13 cellular contexts compared by ENCODE assay signal in genomic region chr20:53898558-53898931, GRCh38.
DNase-seq lines count a peak whose midpoint lies in the region; ATAC-seq and TF ChIP-seq lines count a peak whose summit lies in the region.
"Had no signal": no experiment of that assay in that cellular context is flagged by ENCODE, and none has a peak within 500 bp of the region (broad histone marks: within the 10 kb centered on the region; RNA-seq: fewer than 3 reads in every experiment).

No MANE protein-coding gene starts in this region.

- no peak for TF ChIP-seq POLR2A in HCT116 (IDR thresholded peaks at IDR 0.05; ENCODE audit: borderline replicate concordance, extremely low read depth, insufficient read depth, insufficient read length)

- no peak for TF ChIP-seq CTCF in HCT116 (IDR thresholded peaks at IDR 0.05 in 2 of 3, conservative IDR thresholded peaks at IDR 0.05 in 1 of 3; ENCODE audit: borderline replicate concordance in 1 of 3, insufficient read depth in 1 of 3, low read depth in 2 of 3, low read length in 2 of 3)

- no peak overlapping the region for H3K4me3 Mint-ChIP-seq in CD4-positive, CD25-positive, alpha-beta regulatory T cell
- H3K4me3 Mint-ChIP-seq in activated T-helper 2 cell treated with anti-CD3 and anti-CD28 coated beads, Interferon-gamma antibody, Interleukin-2, Interleukin-4, amounts not matched to agents 10 μg/mL and 5 μg/mL and 100 μg/mL, durations not matched to agents 14 hours and 24 hours and 36 hours (ENCODE audit: low read depth) = no peak overlapping the region

- H3K27ac ChIP-seq in CD4-positive, CD25-positive, alpha-beta regulatory T cell (ENCODE audit: insufficient read depth, low read length, poor library complexity, severe bottlenecking) = no peak overlapping the region
- H3K27ac ChIP-seq in HCT116 (ENCODE audit: low read depth, low read length) = no peak overlapping the region
- peak overlapping the region; percentile 83 for H3K27ac ChIP-seq in mesendoderm (ENCODE audit: low read depth, low read length)

- H3K27me3 ChIP-seq in CD4-positive, CD25-positive, alpha-beta regulatory T cell (ENCODE audit: control insufficient read depth, insufficient read depth, low read length) = no peaks in the 10 kb centered on the region
- H3K27me3 ChIP-seq in HCT116 (ENCODE audit: insufficient read depth, low read length) = no peaks in the 10 kb centered on the region
- H3K27me3 ChIP-seq in mesendoderm (ENCODE audit: insufficient read depth, low read length, poor library complexity) = no peaks in the 10 kb centered on the region

- peak overlapping the region; percentile 66 for H2AFZ ChIP-seq in HCT116 (ENCODE audit: low read depth, low read length, poor library complexity, severe bottlenecking)

- H3K4ac ChIP-seq in mesendoderm (ENCODE audit: low read depth, low read length) = no peak overlapping the region

- no peak overlapping the region for H2AK5ac ChIP-seq in mesendoderm (ENCODE audit: low read length)

- WGBS in mesendoderm (ENCODE audit: extremely low coverage, insufficient coverage, low lambda C conversion rate) = no CpG with 5 or more reads among the region's 8 CpGs

- peaks cover 7 to 41% (median 31%) of the 10 kb centered on the region in 4 donors for H3K4me1 Mint-ChIP-seq in CD4-positive, CD25-positive, alpha-beta regulatory T cell
- peaks cover 59% of the 10 kb centered on the region for H3K4me1 Mint-ChIP-seq in activated T-helper 2 cell treated with anti-CD3 and anti-CD28 coated beads, Interferon-gamma antibody, Interleukin-2, Interleukin-4, amounts not matched to agents 10 μg/mL and 5 μg/mL and 100 μg/mL, durations not matched to agents 14 hours and 24 hours and 36 hours (ENCODE audit: low read depth)

- no peak overlapping the region for H2BK120ac ChIP-seq in mesendoderm (ENCODE audit: low read depth, low read length)

- H2BK15ac ChIP-seq in mesendoderm (replicated peaks; ENCODE audit: low read depth) = no peak overlapping the region

- POLR2A ChIA-PET in HCT116 (lab: Charles Lee) = no interaction called here

- peak overlapping the region; percentile 38 for H3K56ac ChIP-seq in mesendoderm (ENCODE audit: low read length)

- peak overlapping the region; percentile 41 for H3K18ac ChIP-seq in mesendoderm (ENCODE audit: low read length)

- H3K9me2 ChIP-seq in HCT116 (ENCODE audit: insufficient read depth) = no peaks in the 10 kb centered on the region

- no TSS peak for BruUV-seq in HCT116 (replicated peaks; lab: Mats Ljungman, UMichigan)

- H3K27me3 Mint-ChIP-seq in CD4-positive, CD25-positive, alpha-beta regulatory T cell = no peaks in the 10 kb centered on the region
- no peaks in the 10 kb centered on the region for H3K27me3 Mint-ChIP-seq in activated T-helper 2 cell treated with anti-CD3 and anti-CD28 coated beads, Interferon-gamma antibody, Interleukin-2, Interleukin-4, amounts not matched to agents 10 μg/mL and 5 μg/mL and 100 μg/mL, durations not matched to agents 14 hours and 24 hours and 36 hours (ENCODE audit: low read depth)

- no peak overlapping the region for H3K9ac ChIP-seq in HCT116 (ENCODE audit: low read length)
- H3K9ac ChIP-seq in mesendoderm (ENCODE audit: low read length) = no peak overlapping the region

- H4K8ac ChIP-seq in mesendoderm (ENCODE audit: low read depth, low read length) = no peak overlapping the region

- peaks cover 12% of the 10 kb centered on the region for H3K4me1 ChIP-seq in CD4-positive, CD25-positive, alpha-beta regulatory T cell (ENCODE audit: control insufficient read depth, insufficient read depth, low read length, poor library complexity, severe bottlenecking)
- H3K4me1 ChIP-seq in HCT116 (ENCODE audit: control insufficient read depth in 1 of 2, insufficient read depth in 2 of 2, low read length in 2 of 2) (peaks cover 6 to 31% of the 10 kb centered on the region in 2 experiments), mesendoderm (ENCODE audit: control insufficient read depth, low read depth, low read length) (peaks cover 10% of the 10 kb centered on the region)

- intact Hi-C loops in HCT116 (cut with micrococcal nuclease) = no loop called here
- intact Hi-C loops in activated T-helper 2 cell treated with anti-CD3 and anti-CD28 coated beads, Interferon-gamma antibody, Interleukin-2, Interleukin-4, amounts not matched to agents 10 μg/mL and 5 μg/mL and 100 μg/mL, durations not matched to agents 14 hours and 24 hours and 36 hours (cut with micrococcal nuclease) = no loop called here

- H3K4me3 ChIP-seq in CD4-positive, CD25-positive, alpha-beta regulatory T cell (ENCODE audit: low read depth, low read length) = no peak overlapping the region
- no peak overlapping the region for H3K4me3 ChIP-seq in HCT116 (replicated peaks in 1 of 2; ENCODE audit: low read depth in 1 of 2, low read length in 2 of 2)
- H3K4me3 ChIP-seq in mesendoderm (ENCODE audit: low read length) = no peak overlapping the region
- H3K4me3 ChIP-seq: lung had no signal

- no peak for DNase-seq in CD4-positive, CD25-positive, alpha-beta regulatory T cell
- DNase-seq in HCT116 (ENCODE audit: low read depth, low spot score) (no peak), mesendoderm (no peak), cerebellar cortex (ENCODE audit: low spot score) (no peak), NCI-H2081 (lab: John Stamatoyannopoulos, UW) (no peak)
- no peak for DNase-seq in activated T-helper 2 cell treated with anti-CD3 and anti-CD28 coated beads, Interferon-gamma antibody, Interleukin-2, Interleukin-4, amounts not matched to agents 10 μg/mL and 5 μg/mL and 100 μg/mL, durations not matched to agents 14 hours and 24 hours and 36 hours (ENCODE audit: low spot score)
- DNase-seq: effector CD4-positive, alpha-beta T cell; NCI-H748 treated with DMSO at 0.1 percent for 48 hours; posterior cingulate gyrus; stimulated activated CD4-positive, alpha-beta T cell treated with anti-CD3 and anti-CD28 coated beads, Interleukin-4, amount 100 ng/mL, for 24 hours had no signal

- H3K36me3 Mint-ChIP-seq in CD4-positive, CD25-positive, alpha-beta regulatory T cell = no peaks in the 10 kb centered on the region
- no peaks in the 10 kb centered on the region for H3K36me3 Mint-ChIP-seq in activated T-helper 2 cell treated with anti-CD3 and anti-CD28 coated beads, Interferon-gamma antibody, Interleukin-2, Interleukin-4, amounts not matched to agents 10 μg/mL and 5 μg/mL and 100 μg/mL, durations not matched to agents 14 hours and 24 hours and 36 hours (ENCODE audit: low read depth)

- H3K4me2 ChIP-seq in HCT116 (ENCODE audit: low read length) (no peak overlapping the region), mesendoderm (ENCODE audit: low read length) (no peak overlapping the region)

- RAD21 ChIA-PET in HCT116 (lab: Charles Lee; ENCODE audit: low non-redundant PET in 1 of 2, low total read pairs in 2 of 2, uncharacterized antibody in 2 of 2, unreplicated experiment in 2 of 2) = no interaction called here

- H3K79me2 ChIP-seq in HCT116 (ENCODE audit: insufficient read depth, low read length) (no peaks in the 10 kb centered on the region), mesendoderm (ENCODE audit: control insufficient read depth, insufficient read depth, low read length) (no peaks in the 10 kb centered on the region)

- TF ChIP-seq RAD21 in HCT116 (IDR thresholded peaks at IDR 0.05; ENCODE audit: low read depth) = no peak

- peak overlapping the region in 2 of 3 donors; percentile 55 to 82 for H3K27ac Mint-ChIP-seq in CD4-positive, CD25-positive, alpha-beta regulatory T cell
- H3K27ac Mint-ChIP-seq in activated T-helper 2 cell treated with anti-CD3 and anti-CD28 coated beads, Interferon-gamma antibody, Interleukin-2, Interleukin-4, amounts not matched to agents 10 μg/mL and 5 μg/mL and 100 μg/mL, durations not matched to agents 14 hours and 24 hours and 36 hours = peak overlapping the region; percentile 90

- H3K9me3 ChIP-seq in CD4-positive, CD25-positive, alpha-beta regulatory T cell (ENCODE audit: control insufficient read depth in 2 of 2, low read length in 2 of 2) = no peaks in the 10 kb centered on the region
- no peaks in the 10 kb centered on the region for H3K9me3 ChIP-seq in HCT116 (ENCODE audit: control insufficient read depth in 1 of 2, insufficient read depth in 1 of 2, low read depth in 1 of 2, low read length in 2 of 2)

- no peaks in the 10 kb centered on the region for H3K9me3 Mint-ChIP-seq in CD4-positive, CD25-positive, alpha-beta regulatory T cell
- no peaks in the 10 kb centered on the region for H3K9me3 Mint-ChIP-seq in activated T-helper 2 cell treated with anti-CD3 and anti-CD28 coated beads, Interferon-gamma antibody, Interleukin-2, Interleukin-4, amounts not matched to agents 10 μg/mL and 5 μg/mL and 100 μg/mL, durations not matched to agents 14 hours and 24 hours and 36 hours

- ATAC-seq in CD4-positive, CD25-positive, alpha-beta regulatory T cell (ENCODE audit: low read depth in 2 of 2) = no peak
- ATAC-seq in HCT116 (no peak), HG02763 (IDR thresholded peaks at IDR 0.05; ENCODE audit: unreplicated experiment) (no peak), HG02885 (IDR thresholded peaks at IDR 0.05; ENCODE audit: poor library complexity, unreplicated experiment) (no peak)

- CTCF ChIA-PET in HCT116 (lab: Charles Lee) = interaction anchor here (1.8 kb wide), 1 partner anchor 17 kb away, joined by 5 read pairs; no protein-coding TSS in a partner anchor

- H4K20me1 ChIP-seq in HCT116 (ENCODE audit: insufficient read depth) = no peaks in the 10 kb centered on the region

- H2BK5ac ChIP-seq in mesendoderm (ENCODE audit: low read length) = no peak overlapping the region

- no peak overlapping the region for H3K23ac ChIP-seq in mesendoderm (ENCODE audit: low read length)

- no peak overlapping the region for H4K5ac ChIP-seq in mesendoderm (ENCODE audit: low read length)

- no peaks in the 10 kb centered on the region for H3K79me1 ChIP-seq in mesendoderm (ENCODE audit: low read length)

- H3K36me3 ChIP-seq in CD4-positive, CD25-positive, alpha-beta regulatory T cell (ENCODE audit: control insufficient read depth, insufficient read depth, low read length) = no peaks in the 10 kb centered on the region
- H3K36me3 ChIP-seq in HCT116 (ENCODE audit: control insufficient read depth in 1 of 2, insufficient read depth in 2 of 2, low read length in 2 of 2) = no peaks in the 10 kb centered on the region
- no peaks in the 10 kb centered on the region for H3K36me3 ChIP-seq in mesendoderm (ENCODE audit: control insufficient read depth, insufficient read depth, low read length)

TF ChIP-seq in HCT116, 20 proteins besides CTCF, POLR2A, EP300 and RAD21:
- no peak for TF ChIP-seq TCF7L2 (IDR thresholded peaks at IDR 0.05; ENCODE audit: borderline replicate concordance, extremely low read depth, insufficient read depth, insufficient read length)
TF ChIP-seq in HCT116: peak in this region for 0.
